ENCODE assay signal across 8 cellular contexts in the genomic region with DNA sequence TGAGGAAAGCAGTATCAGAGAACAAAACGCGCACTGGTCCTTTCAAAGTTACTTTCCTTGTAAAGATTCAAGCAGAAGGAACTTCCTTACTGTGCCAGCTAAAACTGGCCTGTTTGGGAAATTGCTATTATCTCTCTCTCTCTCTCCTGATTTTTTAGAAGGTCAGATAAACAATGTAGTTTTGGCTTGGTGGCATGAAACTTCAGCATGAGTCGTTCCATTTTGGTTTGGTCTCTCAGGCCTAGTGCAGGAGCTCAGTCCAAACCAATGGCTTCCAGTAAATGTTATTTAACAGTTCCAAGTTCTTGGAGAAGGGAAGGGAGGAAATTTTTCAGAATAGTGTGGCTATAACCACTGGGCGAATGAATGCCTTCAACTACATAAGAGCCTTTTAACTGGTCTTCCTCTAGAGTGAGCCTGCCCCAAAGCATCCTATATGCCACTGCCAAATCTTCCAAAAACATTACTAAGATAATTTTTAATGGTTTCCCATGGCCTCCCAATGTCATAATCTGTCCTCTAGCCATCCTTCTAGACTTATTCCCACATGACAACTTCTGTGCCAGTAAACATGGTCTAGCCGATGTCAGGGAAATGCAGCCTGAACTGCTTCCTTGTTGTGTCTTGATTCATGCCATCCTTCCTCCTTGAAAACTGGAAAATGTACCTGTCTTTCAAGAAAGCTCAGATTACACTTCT. TPM values are rescaled to one million over a fixed set of nuclear protein-coding genes. Genes with fewer than 3 reads are reported as not detected.
A peak's percentile ranks its signal among the peaks of the same experiment; 100 is the strongest.
DNase-seq lines count a peak whose midpoint lies in the region; ATAC-seq lines count a peak whose summit lies in the region.

No MANE protein-coding gene starts in this region.

- peak overlapping the region; percentile 87 for H2AFZ ChIP-seq in ACC112 (ENCODE audit: low read length, unreplicated experiment)
- peak overlapping the region; percentile 2 for H2AFZ ChIP-seq in neuronal stem cell (ENCODE audit: low read length)

- H3K36me3 ChIP-seq in ACC112 (ENCODE audit: insufficient read depth, low read length) (no peaks in the 10 kb centered on the region), MG63 (no peaks in the 10 kb centered on the region), neuronal stem cell (replicated peaks in 1 of 2; ENCODE audit: control insufficient read depth in 2 of 2, insufficient read depth in 2 of 2, low read length in 2 of 2) (no peaks in the 10 kb centered on the region)

- no peak overlapping the region for H2AK5ac ChIP-seq in neuronal stem cell (ENCODE audit: low read depth, low read length)

- no peak overlapping the region for H2BK15ac ChIP-seq in neuronal stem cell (ENCODE audit: low read length)

- H3K4me1 ChIP-seq in ACC112 (ENCODE audit: control insufficient read depth, insufficient read depth, low read length, unreplicated experiment): peaks cover 30% of the 10 kb centered on the region
- no peaks in the 10 kb centered on the region for H3K4me1 ChIP-seq in neuronal stem cell (ENCODE audit: control insufficient read depth in 2 of 2, insufficient read depth in 1 of 2, low read depth in 1 of 2, low read length in 2 of 2)

- H3K14ac ChIP-seq in neuronal stem cell (ENCODE audit: low read length): no peak overlapping the region

- no peak overlapping the region for H4K91ac ChIP-seq in neuronal stem cell (ENCODE audit: low read depth, low read length, poor library complexity)

- H3K27me3 ChIP-seq in ACC112 (ENCODE audit: insufficient read depth, low read length): no peaks in the 10 kb centered on the region
- H3K27me3 ChIP-seq in MG63: no peaks in the 10 kb centered on the region
- H3K27me3 ChIP-seq in neuronal stem cell (ENCODE audit: control insufficient read depth in 3 of 3, insufficient read depth in 3 of 3, low read depth in 1 of 3, low read length in 3 of 3): no peaks in the 10 kb centered on the region

- no peak overlapping the region for H3K18ac ChIP-seq in neuronal stem cell (ENCODE audit: low read length)

- no peaks in the 10 kb centered on the region for H3K79me2 ChIP-seq in ACC112 (ENCODE audit: control insufficient read depth, insufficient read depth, low read length, unreplicated experiment)

- ATAC-seq in esophagus mucosa: peak; percentile 36

- no peak overlapping the region for H2BK5ac ChIP-seq in neuronal stem cell (ENCODE audit: low read length)

- H3K27ac ChIP-seq in ACC112 (ENCODE audit: low read depth, low read length) (peak overlapping the region; percentile 94), neuronal stem cell (replicated peaks; ENCODE audit: low read length) (no peak overlapping the region)

- WGBS in neuronal stem cell (ENCODE audit: extremely low coverage in 2 of 2, insufficient read length in 2 of 2, insufficient replicate concordance in 1 of 2), 2 donors: no CpG with 5 or more reads among the region's 5 CpGs

- H3K9me3 ChIP-seq in MG63 (peaks cover 4% of the 10 kb centered on the region), neuronal stem cell (replicated peaks in 1 of 2; ENCODE audit: control insufficient read depth in 2 of 2, insufficient read depth in 1 of 2, low read depth in 1 of 2, low read length in 2 of 2) (peaks cover 0 to 4% of the 10 kb centered on the region in 2 donors)

- no peak overlapping the region for H3K23ac ChIP-seq in neuronal stem cell (ENCODE audit: low read depth, low read length, poor library complexity)

- H3K79me1 ChIP-seq in neuronal stem cell (ENCODE audit: low read depth, low read length): no peaks in the 10 kb centered on the region

- no peak overlapping the region for H4K8ac ChIP-seq in neuronal stem cell (ENCODE audit: low read depth, low read length)

- no peak overlapping the region for H2BK120ac ChIP-seq in neuronal stem cell (ENCODE audit: low read depth, low read length)

- H3K4me3 ChIP-seq in ACC112 (ENCODE audit: low read depth, low read length) (peak overlapping the region; percentile 55), MG63 (0 out of 2 replicates have a peak overlapping the region, but pooled peaks have one; percentile 5), neuronal stem cell (ENCODE audit: low read length in 2 of 2) (no peak overlapping the region)

- H3K4ac ChIP-seq in neuronal stem cell (ENCODE audit: low read length): no peak overlapping the region

- DNase-seq in MG63: peak; percentile 73
- DNase-seq in neuronal stem cell (ENCODE audit: low spot score): no peak
- no peak for DNase-seq in GDM1 (lab: John Stamatoyannopoulos, UW)
- no peak for DNase-seq in DMS114 treated with DMSO at 0.1 percent for 48 hours (lab: John Stamatoyannopoulos, UW; ENCODE audit: unreplicated experiment)
- no peak for DNase-seq in mucosa of gallbladder (ENCODE audit: low spot score)
- DNase-seq in activated CD4-positive, alpha-beta T cell treated with anti-CD3 and anti-CD28 coated beads, Interleukin-2, amount 50 U/mL, for 4 hours: no peak

- H3K9ac ChIP-seq in neuronal stem cell (ENCODE audit: low read depth, low read length, poor library complexity): no peak overlapping the region

- H2BK12ac ChIP-seq in neuronal stem cell (ENCODE audit: low read length): no peak overlapping the region

- H3K4me2 ChIP-seq in neuronal stem cell (ENCODE audit: insufficient read depth, low read length, poor library complexity, severe bottlenecking): no peak overlapping the region

RNA-seq across cellular contexts. Expression of gene SNX9, which starts 9.1 kb away (rescaled TPM):
- 44.2 and 51.4 TPM in 2 replicates for total RNA-seq in MG63 (2014; rRNA removed; shearing (Covaris generic); ENCODE audit: low replicate concordance)
- total RNA-seq in esophagus mucosa (19.3 TPM), mucosa of gallbladder (56.7 TPM)
- polyA plus RNA-seq in neuronal stem cell (2013, experiment 1 of 2): 21.0 TPM
- polyA plus RNA-seq in neuronal stem cell (2013, experiment 2 of 2): 21.3 TPM

Comparison
In these comparisons a context has a peak if more than half of its experiments do, and no peak if none do; other contexts are left out.
1. H3K4me3 ChIP-seq: peak in ACC112 (single experiment) and MG63 (single experiment); none in neuronal stem cell (0 of 2).